Comparison of ENCODE assay signal across 1 cellular context in the genomic region with DNA sequence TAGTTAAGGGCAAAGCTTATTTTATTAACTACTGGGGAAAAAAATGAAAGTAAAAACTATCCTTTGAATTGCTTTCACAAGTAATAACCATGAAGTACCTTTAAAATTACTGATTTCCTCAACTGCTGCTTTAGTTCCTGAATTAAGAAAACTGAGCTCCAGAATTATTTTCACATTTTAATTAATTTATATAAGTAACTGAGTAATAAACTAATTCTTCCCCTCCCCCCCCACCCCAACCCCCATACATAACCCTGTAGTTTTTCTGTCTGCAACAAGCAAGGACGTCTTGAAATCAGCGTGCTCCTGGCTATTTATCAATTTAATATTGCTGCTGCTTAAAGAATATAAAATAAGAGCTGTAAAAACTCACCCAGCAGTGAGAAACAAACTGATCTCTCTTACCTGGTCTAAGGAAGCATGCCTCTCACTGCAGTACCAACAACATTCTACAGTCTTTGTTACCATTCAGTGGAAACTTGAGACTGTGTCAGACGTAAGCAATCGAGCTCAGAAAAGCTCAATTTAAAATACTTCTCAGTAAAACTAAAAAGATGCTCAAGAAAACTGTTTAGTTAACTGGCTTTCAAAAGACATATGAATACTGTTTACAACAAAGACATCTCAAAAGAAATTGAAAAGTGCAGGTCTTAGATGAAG.
A peak's percentile ranks its signal among the peaks of the same experiment; 100 is the strongest.
TF ChIP-seq lines count a peak whose summit lies in the region.

No MANE protein-coding gene starts in this region.

TF ChIP-seq in HEK293, 187 proteins besides CTCF, POLR2A, EP300 and RAD21 (continued from another document):
- TF ChIP-seq, protein P1, sequence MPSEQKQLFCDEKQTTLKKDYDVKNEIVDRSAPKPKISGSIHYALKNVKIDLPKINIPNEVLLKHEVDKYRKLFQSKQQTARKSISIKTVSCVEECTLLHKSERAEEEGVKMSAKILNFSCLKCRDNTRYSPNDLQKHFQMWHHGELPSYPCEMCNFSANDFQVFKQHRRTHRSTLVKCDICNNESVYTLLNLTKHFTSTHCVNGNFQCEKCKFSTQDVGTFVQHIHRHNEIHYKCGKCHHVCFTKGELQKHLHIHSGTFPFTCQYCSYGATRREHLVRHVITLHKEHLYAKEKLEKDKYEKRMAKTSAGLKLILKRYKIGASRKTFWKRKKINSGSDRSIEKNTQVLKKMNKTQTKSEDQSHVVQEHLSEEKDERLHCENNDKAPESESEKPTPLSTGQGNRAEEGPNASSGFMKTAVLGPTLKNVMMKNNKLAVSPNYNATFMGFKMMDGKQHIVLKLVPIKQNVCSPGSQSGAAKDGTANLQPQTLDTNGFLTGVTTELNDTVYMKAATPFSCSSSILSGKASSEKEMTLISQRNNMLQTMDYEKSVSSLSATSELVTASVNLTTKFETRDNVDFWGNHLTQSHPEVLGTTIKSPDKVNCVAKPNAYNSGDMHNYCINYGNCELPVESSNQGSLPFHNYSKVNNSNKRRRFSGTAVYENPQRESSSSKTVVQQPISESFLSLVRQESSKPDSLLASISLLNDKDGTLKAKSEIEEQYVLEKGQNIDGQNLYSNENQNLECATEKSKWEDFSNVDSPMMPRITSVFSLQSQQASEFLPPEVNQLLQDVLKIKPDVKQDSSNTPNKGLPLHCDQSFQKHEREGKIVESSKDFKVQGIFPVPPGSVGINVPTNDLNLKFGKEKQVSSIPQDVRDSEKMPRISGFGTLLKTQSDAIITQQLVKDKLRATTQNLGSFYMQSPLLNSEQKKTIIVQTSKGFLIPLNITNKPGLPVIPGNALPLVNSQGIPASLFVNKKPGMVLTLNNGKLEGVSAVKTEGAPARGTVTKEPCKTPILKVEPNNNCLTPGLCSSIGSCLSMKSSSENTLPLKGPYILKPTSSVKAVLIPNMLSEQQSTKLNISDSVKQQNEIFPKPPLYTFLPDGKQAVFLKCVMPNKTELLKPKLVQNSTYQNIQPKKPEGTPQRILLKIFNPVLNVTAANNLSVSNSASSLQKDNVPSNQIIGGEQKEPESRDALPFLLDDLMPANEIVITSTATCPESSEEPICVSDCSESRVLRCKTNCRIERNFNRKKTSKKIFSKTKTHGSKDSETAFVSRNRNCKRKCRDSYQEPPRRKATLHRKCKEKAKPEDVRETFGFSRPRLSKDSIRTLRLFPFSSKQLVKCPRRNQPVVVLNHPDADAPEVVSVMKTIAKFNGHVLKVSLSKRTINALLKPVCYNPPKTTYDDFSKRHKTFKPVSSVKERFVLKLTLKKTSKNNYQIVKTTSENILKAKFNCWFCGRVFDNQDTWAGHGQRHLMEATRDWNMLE (tag by site-specific recombination; conservative IDR thresholded peaks at IDR 0.05; ENCODE audit: low read depth), result 0 out of 2 replicates have a peak, but pooled peaks have one; percentile 14
- TF ChIP-seq ZNF169 (tag by site-specific recombination; IDR thresholded peaks at IDR 0.05), result no peak
- TF ChIP-seq ZNF157 (tag by site-specific recombination; IDR thresholded peaks at IDR 0.05), result no peak
- TF ChIP-seq, protein P2, sequence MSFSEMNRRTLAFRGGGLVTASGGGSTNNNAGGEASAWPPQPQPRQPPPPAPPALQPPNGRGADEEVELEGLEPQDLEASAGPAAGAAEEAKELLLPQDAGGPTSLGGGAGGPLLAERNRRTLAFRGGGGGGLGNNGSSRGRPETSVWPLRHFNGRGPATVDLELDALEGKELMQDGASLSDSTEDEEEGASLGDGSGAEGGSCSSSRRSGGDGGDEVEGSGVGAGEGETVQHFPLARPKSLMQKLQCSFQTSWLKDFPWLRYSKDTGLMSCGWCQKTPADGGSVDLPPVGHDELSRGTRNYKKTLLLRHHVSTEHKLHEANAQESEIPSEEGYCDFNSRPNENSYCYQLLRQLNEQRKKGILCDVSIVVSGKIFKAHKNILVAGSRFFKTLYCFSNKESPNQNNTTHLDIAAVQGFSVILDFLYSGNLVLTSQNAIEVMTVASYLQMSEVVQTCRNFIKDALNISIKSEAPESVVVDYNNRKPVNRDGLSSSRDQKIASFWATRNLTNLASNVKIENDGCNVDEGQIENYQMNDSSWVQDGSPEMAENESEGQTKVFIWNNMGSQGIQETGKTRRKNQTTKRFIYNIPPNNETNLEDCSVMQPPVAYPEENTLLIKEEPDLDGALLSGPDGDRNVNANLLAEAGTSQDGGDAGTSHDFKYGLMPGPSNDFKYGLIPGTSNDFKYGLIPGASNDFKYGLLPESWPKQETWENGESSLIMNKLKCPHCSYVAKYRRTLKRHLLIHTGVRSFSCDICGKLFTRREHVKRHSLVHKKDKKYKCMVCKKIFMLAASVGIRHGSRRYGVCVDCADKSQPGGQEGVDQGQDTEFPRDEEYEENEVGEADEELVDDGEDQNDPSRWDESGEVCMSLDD (tag by site-specific recombination; IDR thresholded peaks at IDR 0.05), result no peak
- TF ChIP-seq, protein P3, sequence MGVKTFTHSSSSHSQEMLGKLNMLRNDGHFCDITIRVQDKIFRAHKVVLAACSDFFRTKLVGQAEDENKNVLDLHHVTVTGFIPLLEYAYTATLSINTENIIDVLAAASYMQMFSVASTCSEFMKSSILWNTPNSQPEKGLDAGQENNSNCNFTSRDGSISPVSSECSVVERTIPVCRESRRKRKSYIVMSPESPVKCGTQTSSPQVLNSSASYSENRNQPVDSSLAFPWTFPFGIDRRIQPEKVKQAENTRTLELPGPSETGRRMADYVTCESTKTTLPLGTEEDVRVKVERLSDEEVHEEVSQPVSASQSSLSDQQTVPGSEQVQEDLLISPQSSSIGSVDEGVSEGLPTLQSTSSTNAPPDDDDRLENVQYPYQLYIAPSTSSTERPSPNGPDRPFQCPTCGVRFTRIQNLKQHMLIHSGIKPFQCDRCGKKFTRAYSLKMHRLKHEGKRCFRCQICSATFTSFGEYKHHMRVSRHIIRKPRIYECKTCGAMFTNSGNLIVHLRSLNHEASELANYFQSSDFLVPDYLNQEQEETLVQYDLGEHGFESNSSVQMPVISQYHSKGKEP (tag by site-specific recombination; IDR thresholded peaks at IDR 0.05), result peak; percentile 36; the same call in 1 of the 2 replicates
- peak; percentile 27; the same call in 1 of the 2 replicates for TF ChIP-seq ZNF660 (tag by site-specific recombination; IDR thresholded peaks at IDR 0.05)
- no peak for TF ChIP-seq ZXDB (tag by site-specific recombination; IDR thresholded peaks at IDR 0.05)
- TF ChIP-seq ZNF558 (tag by site-specific recombination; IDR thresholded peaks at IDR 0.05), result no peak
- TF ChIP-seq ZNF571 (tag by site-specific recombination; IDR thresholded peaks at IDR 0.05), result no peak
- no peak for TF ChIP-seq ZNF626 (tag by site-specific recombination; IDR thresholded peaks at IDR 0.05)
- TF ChIP-seq ZNF544 (tag by site-specific recombination; IDR thresholded peaks at IDR 0.05), result no peak
- TF ChIP-seq ZNF48 (tag by site-specific recombination; IDR thresholded peaks at IDR 0.05), result no peak
- no peak for TF ChIP-seq ZNF792 (tag by site-specific recombination; IDR thresholded peaks at IDR 0.05)
- TF ChIP-seq ZNF473 (tag by site-specific recombination; IDR thresholded peaks at IDR 0.05), result no peak
- TF ChIP-seq ZNF664 (tag by site-specific recombination; IDR thresholded peaks at IDR 0.05), result peak; percentile 99
TF ChIP-seq in HEK293: peak in this region for 6.
